Comparison of ENCODE assay signal across 8 cellular contexts in the genomic region with DNA sequence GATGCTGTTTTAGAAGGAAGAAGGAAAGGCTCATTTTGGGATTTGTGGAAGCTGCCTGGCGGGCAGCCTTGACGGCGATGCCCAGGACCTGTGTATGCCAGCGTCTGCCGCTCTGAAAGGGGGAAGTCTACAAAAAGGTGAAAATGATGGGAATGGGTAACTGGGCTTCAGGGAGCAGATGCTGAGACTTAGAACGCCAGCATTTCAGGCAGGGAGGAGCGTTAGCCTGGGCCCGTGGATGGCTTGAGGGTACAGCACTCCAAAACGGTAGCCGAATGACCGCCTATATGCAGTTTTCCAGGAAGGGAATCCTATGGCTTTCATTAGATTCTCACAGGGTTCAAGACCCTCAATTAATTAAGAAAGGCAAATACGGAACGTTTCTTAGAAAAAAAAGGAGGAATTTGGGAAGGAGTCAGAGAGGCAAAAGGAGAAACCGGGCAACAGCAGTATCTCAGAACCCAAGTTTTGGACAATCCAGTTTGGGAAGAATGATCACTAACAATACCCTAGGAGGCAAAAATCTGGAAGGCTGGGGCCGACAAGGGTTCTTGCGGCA. TPM values are rescaled to one million over a fixed set of nuclear protein-coding genes. Genes with fewer than 3 reads are reported as not detected.
DNase-seq lines count a peak whose midpoint lies in the region; ATAC-seq and TF ChIP-seq lines count a peak whose summit lies in the region.

No MANE protein-coding gene starts in this region.

- no peaks in the 10 kb centered on the region for H3K9me3 ChIP-seq in RWPE2 (ENCODE audit: severe bottlenecking)
- no peaks in the 10 kb centered on the region for H3K9me3 ChIP-seq in muscle layer of colon (ENCODE audit: low read length)

- H3K27me3 ChIP-seq in RWPE2 (ENCODE audit: insufficient read depth, poor library complexity, severe bottlenecking): no peaks in the 10 kb centered on the region
- no peaks in the 10 kb centered on the region for H3K27me3 ChIP-seq in muscle layer of colon (ENCODE audit: control insufficient read depth in 1 of 2, insufficient read depth in 2 of 2, low read length in 2 of 2)

- H3K4me3 Mint-ChIP-seq in endothelial cell (ENCODE audit: unreplicated experiment): peak overlapping the region; percentile 93

- peaks cover 6% of the 10 kb centered on the region for H3K27me3 Mint-ChIP-seq in endothelial cell (ENCODE audit: unreplicated experiment)

- peak overlapping the region; percentile 76 for H3K27ac Mint-ChIP-seq in endothelial cell (ENCODE audit: unreplicated experiment)

- no peaks in the 10 kb centered on the region for H3K9me3 Mint-ChIP-seq in endothelial cell (ENCODE audit: unreplicated experiment)

- H3K4me1 Mint-ChIP-seq in endothelial cell (ENCODE audit: unreplicated experiment): peaks cover 21% of the 10 kb centered on the region

- H3K4me1 ChIP-seq in RWPE2 (ENCODE audit: insufficient read depth, poor library complexity, severe bottlenecking) (peaks cover 6% of the 10 kb centered on the region), muscle layer of colon (ENCODE audit: insufficient read depth, low read length) (peaks cover 26% of the 10 kb centered on the region)

- TF ChIP-seq CTCF in RWPE2 (IDR thresholded peaks at IDR 0.05; ENCODE audit: poor library complexity, severe bottlenecking): no peak
- TF ChIP-seq CTCF in endothelial cell (IDR thresholded peaks at IDR 0.05; ENCODE audit: unreplicated experiment): no peak

- H3K4me3 ChIP-seq in RWPE2 (ENCODE audit: severe bottlenecking) (peak overlapping the region; percentile 56), muscle layer of colon (ENCODE audit: low read depth in 1 of 2, low read length in 2 of 2) (peak overlapping the region; percentile 59 to 79)

- H3K9ac ChIP-seq in muscle layer of colon (ENCODE audit: low read length): peak overlapping the region; percentile 44

- DNase-seq in NCI-H1092 treated with DMSO at 0.1 percent for 48 hours (lab: John Stamatoyannopoulos, UW) (peak; percentile 51), NCI-H1092 (lab: John Stamatoyannopoulos, UW) (no peak), RWPE2 (ENCODE audit: low spot score) (no peak), endothelial cell (ENCODE audit: low spot score) (no peak)
- DNase-seq in activated CD4-positive, alpha-beta T cell treated with anti-CD3 and anti-CD28 coated beads, Interleukin-2, amount 50 U/mL, for 4 hours: no peak

- peaks cover 25% of the 10 kb centered on the region for H3K36me3 Mint-ChIP-seq in endothelial cell (ENCODE audit: low read depth, unreplicated experiment)

- no peaks in the 10 kb centered on the region for H3K36me3 ChIP-seq in RWPE2 (ENCODE audit: low read depth)
- H3K36me3 ChIP-seq in muscle layer of colon (ENCODE audit: insufficient read depth, low read length): peaks cover 19% of the 10 kb centered on the region

- ATAC-seq in RWPE2 (ENCODE audit: low read depth) (no peak), HG02588 (IDR thresholded peaks at IDR 0.05; ENCODE audit: unreplicated experiment) (no peak), GM19395 (IDR thresholded peaks at IDR 0.05; ENCODE audit: unreplicated experiment) (no peak)

- H3K27ac ChIP-seq in RWPE2 (ENCODE audit: poor library complexity, severe bottlenecking) (peak overlapping the region; percentile 69), muscle layer of colon (ENCODE audit: low read depth, low read length) (peak overlapping the region; percentile 79)

RNA-seq across cellular contexts. Expression of gene AMACR, which starts 0.7 kb away (rescaled TPM):
- 29.3 TPM for total RNA-seq in endothelial cell (ENCODE audit: unreplicated experiment)

RNA-seq across cellular contexts. Expression of gene SLC45A2, which starts 22.7 kb away (rescaled TPM):
- 0.15 TPM for total RNA-seq in endothelial cell (ENCODE audit: unreplicated experiment)

RNA-seq across cellular contexts. Expression of gene C1QTNF3, which starts 35.8 kb away (rescaled TPM):
- 2.1 TPM for total RNA-seq in endothelial cell (ENCODE audit: unreplicated experiment)
